In genomic region chr1:206930210-206930798, GRCh38 we compare ENCODE assay signal across 1 cellular context.
TF ChIP-seq lines count a peak whose summit lies in the region.

No MANE protein-coding gene starts in this region.

TF ChIP-seq in H1, 55 proteins besides CTCF, POLR2A, EP300 and RAD21:
- TF ChIP-seq JUN (IDR thresholded peaks at IDR 0.05; ENCODE audit: low read depth, low read length) = no peak
- no peak for TF ChIP-seq SRF (IDR thresholded peaks at IDR 0.05; ENCODE audit: low read depth, low read length)
- no peak for TF ChIP-seq BACH1 (IDR thresholded peaks at IDR 0.05; ENCODE audit: low read length)
- no peak for TF ChIP-seq YY1 (IDR thresholded peaks at IDR 0.05; ENCODE audit: low read depth, low read length)
- TF ChIP-seq SP4 (IDR thresholded peaks at IDR 0.05; ENCODE audit: low read length) = no peak
- TF ChIP-seq MAX (IDR thresholded peaks at IDR 0.05) = no peak
- no peak for TF ChIP-seq NANOG (IDR thresholded peaks at IDR 0.05; ENCODE audit: insufficient read depth, low read depth, low read length, poor library complexity, severe bottlenecking)
- TF ChIP-seq SUZ12 (IDR thresholded peaks at IDR 0.05; ENCODE audit: low read length) = no peak
- TF ChIP-seq KDM4A (IDR thresholded peaks at IDR 0.05; ENCODE audit: low read depth, low read length, severe bottlenecking) = no peak
- TF ChIP-seq ZNF274 (IDR thresholded peaks at IDR 0.05; ENCODE audit: borderline replicate concordance, extremely low read depth, low read length) = no peak
- no peak for TF ChIP-seq KDM1A (IDR thresholded peaks at IDR 0.05; ENCODE audit: borderline replicate concordance, low read length)
- no peak for TF ChIP-seq USF2 (IDR thresholded peaks at IDR 0.05; ENCODE audit: low read length)
- TF ChIP-seq SIRT6 (IDR thresholded peaks at IDR 0.05; ENCODE audit: low read length) = no peak
- TF ChIP-seq PHF8 (conservative IDR thresholded peaks at IDR 0.05; ENCODE audit: low read depth, low read length) = no peak
- TF ChIP-seq TAF7 (optimal IDR thresholded peaks at IDR 0.05; ENCODE audit: borderline replicate concordance, low read depth, low read length) = no peak
- no peak for TF ChIP-seq ATF3 (IDR thresholded peaks at IDR 0.05; ENCODE audit: insufficient read depth, low read depth, low read length)
- TF ChIP-seq TCF12 (IDR thresholded peaks at IDR 0.05; ENCODE audit: low read depth, low read length) = no peak
- no peak for TF ChIP-seq CBX8 (IDR thresholded peaks at IDR 0.05; ENCODE audit: borderline replicate concordance, low read depth, low read length)
